In genomic region chr19:47471733-47472457, GRCh38 we compare ENCODE assay signal across 1 cellular context.
TF ChIP-seq lines count a peak whose summit lies in the region.

TSS of gene SLC8A2 (minus strand) at chr19:47471893. CDS start at chr19:47466403, 5,490 bp downstream.

TF ChIP-seq in HepG2, 621 proteins besides CTCF, POLR2A, EP300 and RAD21 (continued from another document and continues in another):
- TF ChIP-seq ZBTB44 (CRISPR knock-in tag; IDR thresholded peaks at IDR 0.05) = no peak
- TF ChIP-seq SRSF9 (IDR thresholded peaks at IDR 0.05; ENCODE audit: borderline replicate concordance, insufficient read depth, low read depth, low read length, poor library complexity, severe bottlenecking) = no peak
- no peak for TF ChIP-seq ZNF367 (CRISPR knock-in tag; IDR thresholded peaks at IDR 0.05; ENCODE audit: borderline replicate concordance)
- peak; percentile 44; the same call in 1 of the 2 replicates for TF ChIP-seq TFE3 (CRISPR knock-in tag; IDR thresholded peaks at IDR 0.05)
- no peak for TF ChIP-seq ELF4 (CRISPR knock-in tag; IDR thresholded peaks at IDR 0.05; ENCODE audit: borderline replicate concordance)
- no peak for TF ChIP-seq ZNF510 (CRISPR knock-in tag; IDR thresholded peaks at IDR 0.05; ENCODE audit: low read depth)
- no peak for TF ChIP-seq HNF4A (CRISPR knock-in tag; IDR thresholded peaks at IDR 0.05)
- TF ChIP-seq MYC (CRISPR knock-in tag; IDR thresholded peaks at IDR 0.05; ENCODE audit: borderline replicate concordance) = no peak
- TF ChIP-seq ZNF275 (CRISPR knock-in tag; IDR thresholded peaks at IDR 0.05; ENCODE audit: borderline replicate concordance) = no peak
- TF ChIP-seq CCAR2 (optimal IDR thresholded peaks at IDR 0.05; ENCODE audit: low read depth, low read length) = no peak
- TF ChIP-seq BORCS8-MEF2B (CRISPR knock-in tag; IDR thresholded peaks at IDR 0.05) = peak; percentile 56; the same call in 1 of the 2 replicates
- no peak for TF ChIP-seq ZNF143 (CRISPR knock-in tag; IDR thresholded peaks at IDR 0.05)
- TF ChIP-seq ZSCAN30 (CRISPR knock-in tag; IDR thresholded peaks at IDR 0.05) = no peak
- TF ChIP-seq TFDP1 (CRISPR knock-in tag; IDR thresholded peaks at IDR 0.05; ENCODE audit: borderline replicate concordance) = no peak
- no peak for TF ChIP-seq ZNF674 (CRISPR knock-in tag; IDR thresholded peaks at IDR 0.05; ENCODE audit: low read depth)
- 0 out of 2 replicates have a peak, but pooled peaks have one; percentile 36 for TF ChIP-seq ZNF816 (CRISPR knock-in tag; IDR thresholded peaks at IDR 0.05; ENCODE audit: borderline replicate concordance)
- TF ChIP-seq SNAPC5 (CRISPR knock-in tag; IDR thresholded peaks at IDR 0.05; ENCODE audit: borderline replicate concordance) = no peak
- no peak for TF ChIP-seq KAT7 (CRISPR knock-in tag; IDR thresholded peaks at IDR 0.05; ENCODE audit: borderline replicate concordance)
- TF ChIP-seq ZNF713 (CRISPR knock-in tag; IDR thresholded peaks at IDR 0.05) = no peak
- peak; percentile 80 for TF ChIP-seq ZSCAN25 (CRISPR knock-in tag; IDR thresholded peaks at IDR 0.05)
- peak; percentile 38; the same call in 1 of the 2 replicates for TF ChIP-seq KDM5B (CRISPR knock-in tag; IDR thresholded peaks at IDR 0.05; ENCODE audit: borderline replicate concordance)
- no peak for TF ChIP-seq KIAA2018 (CRISPR knock-in tag; IDR thresholded peaks at IDR 0.05; ENCODE audit: borderline replicate concordance)
- peak; percentile 40; the same call in 1 of the 2 replicates for TF ChIP-seq ZNF160 (CRISPR knock-in tag; IDR thresholded peaks at IDR 0.05)
- no peak for TF ChIP-seq MXD1 (CRISPR knock-in tag; IDR thresholded peaks at IDR 0.05)
- TF ChIP-seq RELA (CRISPR knock-in tag; IDR thresholded peaks at IDR 0.05) = no peak
- TF ChIP-seq SIN3A (IDR thresholded peaks at IDR 0.05; ENCODE audit: borderline replicate concordance, low read depth, low read length) = peak; percentile 64; the same call in 1 of the 2 replicates
- TF ChIP-seq ZNF691 (CRISPR knock-in tag; IDR thresholded peaks at IDR 0.05; ENCODE audit: borderline replicate concordance, low read depth) = no peak
- no peak for TF ChIP-seq ZNF784 (CRISPR knock-in tag; IDR thresholded peaks at IDR 0.05; ENCODE audit: borderline replicate concordance)
- no peak for TF ChIP-seq ZNF18 (CRISPR knock-in tag; IDR thresholded peaks at IDR 0.05; ENCODE audit: insufficient replicate concordance)
- no peak for TF ChIP-seq RFXAP (CRISPR knock-in tag; IDR thresholded peaks at IDR 0.05; ENCODE audit: borderline replicate concordance)
- TF ChIP-seq FOXK2 (IDR thresholded peaks at IDR 0.05) = no peak
- TF ChIP-seq ZSCAN12 (CRISPR knock-in tag; IDR thresholded peaks at IDR 0.05) = no peak
- TF ChIP-seq TP53 (CRISPR knock-in tag; conservative IDR thresholded peaks at IDR 0.05) = no peak
- TF ChIP-seq CREM (IDR thresholded peaks at IDR 0.05) = no peak
- TF ChIP-seq CREM (CRISPR knock-in tag; IDR thresholded peaks at IDR 0.05) = no peak
- no peak for TF ChIP-seq NR2F6 (IDR thresholded peaks at IDR 0.05)
- peak; percentile 12; the same call in 1 of the 2 replicates for TF ChIP-seq NR2F6 (CRISPR knock-in tag; IDR thresholded peaks at IDR 0.05)
- no peak for TF ChIP-seq STAT5B (CRISPR knock-in tag; IDR thresholded peaks at IDR 0.05)
- TF ChIP-seq ZNF550 (CRISPR knock-in tag; IDR thresholded peaks at IDR 0.05; ENCODE audit: borderline replicate concordance) = no peak
- no peak for TF ChIP-seq MATR3 (CRISPR knock-in tag; IDR thresholded peaks at IDR 0.05)
- peak; percentile 50; the same call in 1 of the 2 replicates for TF ChIP-seq PITX1 (CRISPR knock-in tag; IDR thresholded peaks at IDR 0.05)
- no peak for TF ChIP-seq ZNF484 (CRISPR knock-in tag; IDR thresholded peaks at IDR 0.05; ENCODE audit: borderline replicate concordance, low read depth)
- TF ChIP-seq LBX2 (CRISPR knock-in tag; IDR thresholded peaks at IDR 0.05; ENCODE audit: borderline replicate concordance) = no peak
- TF ChIP-seq ZBTB7B (CRISPR knock-in tag; IDR thresholded peaks at IDR 0.05) = no peak
